Comparison of ENCODE assay signal across 14 cellular contexts in genomic region chr18:71995895-71996443, GRCh38.
A peak's percentile ranks its signal among the peaks of the same experiment; 100 is the strongest.
DNase-seq lines count a peak whose midpoint lies in the region; ATAC-seq and TF ChIP-seq lines count a peak whose summit lies in the region.
"Had no signal": no experiment of that assay in that cellular context is flagged by ENCODE, and none has a peak within 500 bp of the region (broad histone marks: within the 10 kb centered on the region; RNA-seq: fewer than 3 reads in every experiment).

No MANE protein-coding gene starts in this region.

- H3K9me3 Mint-ChIP-seq in Calu3 (ENCODE audit: low read depth, unreplicated experiment) = peaks cover 1% of the 10 kb centered on the region

- H3K36me3 ChIP-seq in PC-3 (ENCODE audit: low read depth, low read length) (no peaks in the 10 kb centered on the region), osteoblast (ENCODE audit: insufficient read depth, low read length) (no peaks in the 10 kb centered on the region)
- H3K36me3 ChIP-seq: BE2C had no signal

- intact Hi-C loops in Calu3 (cut with micrococcal nuclease; ENCODE audit: unreplicated experiment) (no loop called here), PC-3 (cut with micrococcal nuclease) (no loop called here)

- H3K27ac ChIP-seq in PC-3 (ENCODE audit: low read length) (no peak overlapping the region), osteoblast (ENCODE audit: low read depth, low read length) (no peak overlapping the region)
- H3K27ac ChIP-seq: C4-2B, GM23248 had no signal

- H3F3A ChIP-seq in PC-3 (ENCODE audit: low read length, unreplicated experiment) = no peaks in the 10 kb centered on the region

- H3K9me3 ChIP-seq in PC-3 (ENCODE audit: low read length) (no peaks in the 10 kb centered on the region), osteoblast (ENCODE audit: low read depth, low read length) (no peaks in the 10 kb centered on the region)
- H3K9me3 ChIP-seq: BE2C had no signal

- POLR2A ChIA-PET in PC-3 (lab: Charles Lee; ENCODE audit: unreplicated experiment) = no interaction called here

- DNase-seq in Calu3 = no peak
- peak; percentile 18 for DNase-seq in PC-3
- peak; percentile 40 for DNase-seq in glomerular visceral epithelial cell (ENCODE audit: extremely low spot score)
- peak; percentile 14 for DNase-seq in osteoblast (ENCODE audit: insufficient read length, low spot score, missing footprints)
- no peak for DNase-seq in T-helper 1 cell
- DNase-seq: BE2C; CD4-positive, alpha-beta memory T cell; DMS153; GF-D8; GM23248 had no signal

- ATAC-seq in PC-3 = 0 out of 2 replicates have a peak, but pooled peaks have one; percentile 33
- ATAC-seq in GM18511 (IDR thresholded peaks at IDR 0.05; ENCODE audit: unreplicated experiment) = no peak
- no peak for ATAC-seq in GM19452 (IDR thresholded peaks at IDR 0.05; ENCODE audit: unreplicated experiment)
- ATAC-seq: HCT116 had no signal

- H3K9me2 ChIP-seq in PC-3 (replicated peaks; ENCODE audit: low read length) = no peaks in the 10 kb centered on the region

- H3K79me2 ChIP-seq in PC-3 (ENCODE audit: low read length) (no peaks in the 10 kb centered on the region), osteoblast (ENCODE audit: insufficient read depth, low read length) (no peaks in the 10 kb centered on the region)

- no peaks in the 10 kb centered on the region for H3K4me1 Mint-ChIP-seq in Calu3 (ENCODE audit: low read depth, unreplicated experiment)
- H3K4me1 Mint-ChIP-seq: CD4-positive, alpha-beta memory T cell had no signal

- peak overlapping the region; percentile 43 for H3K27ac Mint-ChIP-seq in Calu3 (ENCODE audit: unreplicated experiment)
- H3K27ac Mint-ChIP-seq: CD4-positive, alpha-beta memory T cell had no signal

- BruUV-seq in Calu3 (replicated peaks; lab: Mats Ljungman, UMichigan) (no TSS peak), PC-3 (replicated peaks; lab: Mats Ljungman, UMichigan) (no TSS peak)

- H3K36me3 Mint-ChIP-seq in Calu3 (ENCODE audit: insufficient read depth, unreplicated experiment) = no peaks in the 10 kb centered on the region
- H3K36me3 Mint-ChIP-seq: CD4-positive, alpha-beta memory T cell had no signal

- no peak overlapping the region for H2AFZ ChIP-seq in PC-3 (ENCODE audit: low read length)
- H2AFZ ChIP-seq in osteoblast (ENCODE audit: low read length) = no peak overlapping the region
- H2AFZ ChIP-seq: GM23248 had no signal

- no peaks in the 10 kb centered on the region for H3K27me3 Mint-ChIP-seq in Calu3 (ENCODE audit: unreplicated experiment)
- H3K27me3 Mint-ChIP-seq: CD4-positive, alpha-beta memory T cell had no signal

- no peaks in the 10 kb centered on the region for H3K4me1 ChIP-seq in PC-3 (ENCODE audit: insufficient read depth, low read length)
- H3K4me1 ChIP-seq in osteoblast (ENCODE audit: insufficient read depth, low read length) = no peaks in the 10 kb centered on the region
- H3K4me1 ChIP-seq: BE2C had no signal

- H3K4me3 ChIP-seq in PC-3 (ENCODE audit: low read length) (no peak overlapping the region), osteoblast (ENCODE audit: insufficient read depth, low read length) (no peak overlapping the region)
- H3K4me3 ChIP-seq: GM23248 had no signal

- no peak overlapping the region for H3K9ac ChIP-seq in PC-3 (ENCODE audit: low read length)
- H3K9ac ChIP-seq: GM23248 had no signal

- H3K4me3 Mint-ChIP-seq in Calu3 (ENCODE audit: low read depth, unreplicated experiment) = no peak overlapping the region
- H3K4me3 Mint-ChIP-seq: CD4-positive, alpha-beta memory T cell had no signal

- CTCF ChIA-PET in Calu3 (lab: Charles Lee) = interaction anchor here (0.6 kb wide), 1 partner anchor 803 kb away, joined by 3 read pairs; no protein-coding TSS in a partner anchor
- CTCF ChIA-PET in PC-3 (lab: Charles Lee) = interaction anchor here (0.6 kb wide), 1 partner anchor 1065 kb away, joined by 5 read pairs; no protein-coding TSS in a partner anchor

- no peaks in the 10 kb centered on the region for H4K20me1 ChIP-seq in PC-3 (ENCODE audit: low read length)
- H4K20me1 ChIP-seq in osteoblast (ENCODE audit: insufficient read depth, low read length) = no peaks in the 10 kb centered on the region

- H3K27me3 ChIP-seq in PC-3 (ENCODE audit: low read length) = no peaks in the 10 kb centered on the region
- no peaks in the 10 kb centered on the region for H3K27me3 ChIP-seq in osteoblast (ENCODE audit: insufficient read depth, low read length)
- H3K27me3 ChIP-seq: BE2C had no signal

- TF ChIP-seq CTCF in Calu3 (IDR thresholded peaks at IDR 0.05; ENCODE audit: unreplicated experiment) (no peak), PC-3 (conservative IDR thresholded peaks at IDR 0.05; ENCODE audit: low read depth, low read length) (no peak), osteoblast (IDR thresholded peaks at IDR 0.05; ENCODE audit: extremely low read depth, low read depth, low read length) (no peak)

- H3K4me2 ChIP-seq in PC-3 (ENCODE audit: low read length) = no peak overlapping the region
- H3K4me2 ChIP-seq in osteoblast (ENCODE audit: insufficient read depth, low read length) = no peak overlapping the region

Comparison
In these comparisons a context has a peak if more than half of its experiments do, and no peak if none do; other contexts are left out.
1. DNase-seq: peak in PC-3 (single experiment), glomerular visceral epithelial cell (single experiment) and osteoblast (single experiment); none in Calu3 (single experiment) and T-helper 1 cell (0 of 5).